ENCODE assay signal across 8 cellular contexts in the genomic region with DNA sequence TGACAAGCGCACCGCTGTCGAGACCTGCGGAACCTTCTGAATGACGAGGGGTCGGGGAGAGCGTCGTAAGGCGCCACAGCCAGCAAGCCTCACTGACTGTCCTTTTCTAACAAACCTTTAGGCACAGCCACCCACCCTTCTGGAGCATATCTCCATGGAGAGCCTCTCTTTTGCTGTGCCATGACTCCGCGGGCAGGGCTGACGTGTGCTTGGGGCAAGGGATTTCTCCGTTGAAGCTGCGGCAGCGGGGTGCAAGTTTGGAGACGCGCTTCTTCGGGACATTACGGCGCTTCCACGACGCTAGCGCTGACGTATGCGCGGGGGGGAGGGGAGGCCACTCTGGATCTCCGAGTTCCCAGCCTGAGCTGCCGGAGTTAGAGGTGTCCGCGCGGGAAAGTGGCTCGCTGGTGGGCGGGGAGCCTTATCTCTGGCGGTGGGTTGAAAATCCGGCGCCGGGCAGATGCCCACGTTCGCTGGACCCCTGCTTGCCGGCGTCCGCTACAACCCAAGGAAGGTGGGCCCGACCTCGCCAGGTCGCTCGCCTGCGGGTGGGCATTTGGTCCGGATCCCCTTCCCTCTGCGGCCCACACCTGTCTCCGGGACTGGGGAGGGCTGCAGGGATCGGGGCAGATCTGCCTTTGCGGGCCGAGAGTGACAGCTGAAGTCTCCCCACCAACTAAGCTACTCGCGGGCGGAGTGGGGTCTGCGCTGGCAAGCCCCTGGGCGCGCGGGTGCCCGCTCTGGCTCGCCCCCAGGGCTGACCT. TPM values are rescaled to one million over a fixed set of nuclear protein-coding genes. Genes with fewer than 3 reads are reported as not detected.
A peak's percentile ranks its signal among the peaks of the same experiment; 100 is the strongest.
DNase-seq lines count a peak whose midpoint lies in the region; ATAC-seq and TF ChIP-seq lines count a peak whose summit lies in the region.

No MANE protein-coding gene starts in this region.

- intact Hi-C loops in colonic mucosa (cut with DNase I) = loop anchor here (10.0 kb wide), 1 partner anchor 177 kb away; no protein-coding TSS in a partner anchor

- peak overlapping the region; percentile 96 for H3K4me3 ChIP-seq in colonic mucosa

- H3K4me1 ChIP-seq in colonic mucosa = no peaks in the 10 kb centered on the region

- no peak for TF ChIP-seq CTCF in colonic mucosa (IDR thresholded peaks at IDR 0.05)

- in situ Hi-C loops in GM18951 (cut with MboI; ENCODE audit: low sequenced_read_pairs, unreplicated experiment) = no loop called here

- no peaks in the 10 kb centered on the region for H3K36me3 ChIP-seq in colonic mucosa

- ATAC-seq in HG03175 (IDR thresholded peaks at IDR 0.05; ENCODE audit: unreplicated experiment) = peak; percentile 78

- no peaks in the 10 kb centered on the region for H3K9me3 ChIP-seq in colonic mucosa

- H3K9ac ChIP-seq in colonic mucosa (ENCODE audit: low read depth in 2 of 2, low read length in 2 of 2) = peak overlapping the region; percentile 81 to 99

- no peaks in the 10 kb centered on the region for H3K27me3 ChIP-seq in colonic mucosa

- DNase-seq in AML-193 (lab: John Stamatoyannopoulos, UW) (peak; percentile 66 to 73), NCI-H446 treated with DMSO at 0.1 percent for 48 hours (lab: John Stamatoyannopoulos, UW) (peak; percentile 43), colonic mucosa (peak; percentile 95), left kidney (ENCODE audit: low read depth, low spot score) (peak; percentile 96)
- DNase-seq in activated CD4-positive, alpha-beta T cell treated with anti-CD3 and anti-CD28 coated beads for 4 hours = peak; percentile 82 to 87
- peak; percentile 85 for DNase-seq in stimulated activated CD4-positive, alpha-beta T cell treated with anti-CD3 and anti-CD28 coated beads, Interleukin-1b, Interleukin-23, amount 100 ng/mL, for 48 hours

- TF ChIP-seq POLR2A in GM18951 (IDR thresholded peaks at IDR 0.05; ENCODE audit: extremely low read depth, insufficient read depth, insufficient read length) = peak; percentile 55

- peak overlapping the region; percentile 71 for H3K27ac ChIP-seq in colonic mucosa

RNA-seq across cellular contexts. Expression of a gene that starts 0.5 kb away (rescaled TPM):
- 10 to 100 TPM; 17.4 to 19.2 TPM for total RNA-seq in colonic mucosa

Comparison
In these comparisons a context has a peak if more than half of its experiments do, and no peak if none do; other contexts are left out.
1. Peak in every context shown above with its lines: DNase-seq, ATAC-seq, H3K4me3 ChIP-seq and H3K27ac ChIP-seq.
2. DNase-seq: peak in every context shown above with its lines; median percentile 96 in left kidney; 95 in colonic mucosa; 85 in stimulated activated CD4-positive, alpha-beta T cell treated with anti-CD3 and anti-CD28 coated beads, Interleukin-1b, Interleukin-23, amount 100 ng/mL, for 48 hours; 84 in activated CD4-positive, alpha-beta T cell treated with anti-CD3 and anti-CD28 coated beads for 4 hours; 70 in AML-193; 43 in NCI-H446 treated with DMSO at 0.1 percent for 48 hours.